In genomic region chr15:70508561-70509281, GRCh38 we compare ENCODE assay signal across 8 cellular contexts.
A peak's percentile ranks its signal among the peaks of the same experiment; 100 is the strongest.
DNase-seq lines count a peak whose midpoint lies in the region; ATAC-seq and TF ChIP-seq lines count a peak whose summit lies in the region.

No MANE protein-coding gene starts in this region.

- POLR2A ChIA-PET in A673 (lab: Charles Lee; ENCODE audit: low non-redundant PET): no interaction called here
- POLR2A ChIA-PET in activated CD8-positive, alpha-beta T cell treated with anti-CD3 and anti-CD28 coated beads for 36 hours (lab: Charles Lee): interaction anchor here (0.8 to 2.6 kb wide), 7 partner anchors 16 to 411 kb away, joined by 3 to 11 read pairs (median 3); partner anchors contain the start of gene TLE3

- peak; percentile 36; the same call in 1 of the 2 replicates for TF ChIP-seq CTCF in A673 (conservative IDR thresholded peaks at IDR 0.05; ENCODE audit: low read depth, low read length)
- no peak for TF ChIP-seq CTCF in HL-60 (IDR thresholded peaks at IDR 0.05; ENCODE audit: insufficient read depth, low read length)
- TF ChIP-seq CTCF in activated CD8-positive, alpha-beta T cell treated with anti-CD3 and anti-CD28 coated beads for 36 hours (IDR thresholded peaks at IDR 0.05): no peak

- intact Hi-C loops in A673 (cut with micrococcal nuclease; ENCODE audit: unreplicated experiment): no loop called here
- intact Hi-C loops in activated CD8-positive, alpha-beta T cell treated with anti-CD3 and anti-CD28 coated beads for 36 hours (cut with micrococcal nuclease): no loop called here

- no peak overlapping the region for H3K27ac ChIP-seq in A673 (ENCODE audit: low read depth, low read length, poor library complexity, severe bottlenecking)
- H3K27ac ChIP-seq in HL-60 (replicated peaks): peak overlapping the region; percentile 59

- peaks cover 60% of the 10 kb centered on the region for H3K4me1 Mint-ChIP-seq in activated CD8-positive, alpha-beta T cell treated with anti-CD3 and anti-CD28 coated beads for 36 hours (ENCODE audit: low read depth)
- H3K4me1 Mint-ChIP-seq in immature natural killer cell: peaks cover 40 to 59% of the 10 kb centered on the region in 2 donors

- H3K27me3 ChIP-seq in A673 (replicated peaks; ENCODE audit: insufficient read depth, low read depth, low read length, poor library complexity) (no peaks in the 10 kb centered on the region), HL-60 (ENCODE audit: insufficient read depth, poor library complexity, severe bottlenecking) (no peaks in the 10 kb centered on the region)

- peaks cover 36% of the 10 kb centered on the region for H3K9me3 Mint-ChIP-seq in activated CD8-positive, alpha-beta T cell treated with anti-CD3 and anti-CD28 coated beads for 36 hours
- H3K9me3 Mint-ChIP-seq in immature natural killer cell: peaks cover 20 to 36% (median 22%) of the 10 kb centered on the region in 6 donors

- peaks cover 13% of the 10 kb centered on the region for H3K36me3 Mint-ChIP-seq in activated CD8-positive, alpha-beta T cell treated with anti-CD3 and anti-CD28 coated beads for 36 hours (ENCODE audit: low read depth)
- peaks cover 14 to 17% (median 16%) of the 10 kb centered on the region in 3 donors for H3K36me3 Mint-ChIP-seq in immature natural killer cell

- no TSS peak for BruUV-seq in A673 (replicated peaks; lab: Mats Ljungman, UMichigan)

- ATAC-seq in activated CD8-positive, alpha-beta T cell treated with anti-CD3 and anti-CD28 coated beads for 36 hours: peak; percentile 34
- ATAC-seq in GM21529 (IDR thresholded peaks at IDR 0.05; ENCODE audit: unreplicated experiment): no peak

- H3K36me3 ChIP-seq in A673 (ENCODE audit: insufficient read depth, low read length, poor library complexity, severe bottlenecking): no peaks in the 10 kb centered on the region

- DNase-seq in A673 (ENCODE audit: low spot score): peak; percentile 59
- peak in 1 of 2 experiments; percentile 45 for DNase-seq in HL-60 (ENCODE audit: low read depth in 1 of 2, low spot score in 1 of 2)
- DNase-seq in activated CD8-positive, alpha-beta T cell treated with anti-CD3 and anti-CD28 coated beads for 36 hours: peak; percentile 76
- DNase-seq in immature natural killer cell: no peak
- DNase-seq in DMS79 (lab: John Stamatoyannopoulos, UW): no peak
- DNase-seq in activated CD4-positive, CD25-positive, alpha-beta regulatory T cell treated with anti-CD3 and anti-CD28 coated beads, Interleukin-2, amount 50 U/mL, for 72 hours: no peak
- DNase-seq in C1 segment of cervical spinal cord (lab: John Stamatoyannopoulos, UW): no peak

- CTCF ChIA-PET in A673 (lab: Charles Lee): interaction anchor here (0.8 kb wide), 1 partner anchor 214 kb away, joined by 3 read pairs; no protein-coding TSS in a partner anchor
- CTCF ChIA-PET in activated CD8-positive, alpha-beta T cell treated with anti-CD3 and anti-CD28 coated beads for 36 hours (lab: Charles Lee): interaction anchor here (0.6 to 6.6 kb wide), 7 partner anchors 11 to 43 kb away, joined by 3 to 37 read pairs (median 3); no protein-coding TSS in a partner anchor

- no peak overlapping the region for H3K4me3 Mint-ChIP-seq in activated CD8-positive, alpha-beta T cell treated with anti-CD3 and anti-CD28 coated beads for 36 hours
- H3K4me3 Mint-ChIP-seq in immature natural killer cell: peak overlapping the region; percentile 15 to 70 (median 48)

- no peaks in the 10 kb centered on the region for H3K27me3 Mint-ChIP-seq in activated CD8-positive, alpha-beta T cell treated with anti-CD3 and anti-CD28 coated beads for 36 hours
- H3K27me3 Mint-ChIP-seq in immature natural killer cell (ENCODE audit: low read depth in 3 of 3): peaks cover 0 to 13% (median 8%) of the 10 kb centered on the region in 3 donors

- H3K27ac Mint-ChIP-seq in activated CD8-positive, alpha-beta T cell treated with anti-CD3 and anti-CD28 coated beads for 36 hours: peak overlapping the region; percentile 43
- H3K27ac Mint-ChIP-seq in immature natural killer cell: no peak overlapping the region

- H3K9me3 ChIP-seq in A673 (ENCODE audit: low read depth, low read length, poor library complexity, severe bottlenecking): peaks cover 8% of the 10 kb centered on the region

- peaks cover 28% of the 10 kb centered on the region for H3K4me1 ChIP-seq in A673 (ENCODE audit: insufficient read depth, low read length, poor library complexity, severe bottlenecking)

- H3K4me3 ChIP-seq in A673 (ENCODE audit: low read depth, low read length, poor library complexity, severe bottlenecking) (no peak overlapping the region), HL-60 (replicated peaks; ENCODE audit: insufficient read depth, low read length) (no peak overlapping the region)

Comparison
In these comparisons a context has a peak if more than half of its experiments do, and no peak if none do; other contexts are left out.
1. DNase-seq: peak in A673 (single experiment) and activated CD8-positive, alpha-beta T cell treated with anti-CD3 and anti-CD28 coated beads for 36 hours (single experiment); none in immature natural killer cell (0 of 3), DMS79 (single experiment), activated CD4-positive, CD25-positive, alpha-beta regulatory T cell treated with anti-CD3 and anti-CD28 coated beads, Interleukin-2, amount 50 U/mL, for 72 hours (single experiment) and C1 segment of cervical spinal cord (0 of 14).